In genomic region chr2:216316743-216317142, GRCh38 we compare ENCODE assay signal across 19 cellular contexts. TPM values are rescaled to one million over a fixed set of nuclear protein-coding genes. Genes with fewer than 3 reads are reported as not detected.
A peak's percentile ranks its signal among the peaks of the same experiment; 100 is the strongest.
DNase-seq lines count a peak whose midpoint lies in the region; ATAC-seq and TF ChIP-seq lines count a peak whose summit lies in the region.
"Had no signal": no experiment of that assay in that cellular context is flagged by ENCODE, and none has a peak within 500 bp of the region (broad histone marks: within the 10 kb centered on the region; RNA-seq: fewer than 3 reads in every experiment).

No MANE protein-coding gene starts in this region.

- no peak for ATAC-seq in CD8-positive, alpha-beta T cell
- ATAC-seq: stimulated activated naive CD8-positive, alpha-beta T cell treated with anti-CD3 and anti-CD28 coated beads, Interleukin-15, amount 100 ng/mL, for 72 hours had no signal

- no peaks in the 10 kb centered on the region; the same call in 1 of the 2 replicates for H3K27me3 ChIP-seq in MG63
- H3K27me3 ChIP-seq in CD8-positive, alpha-beta T cell (ENCODE audit: insufficient read depth, low read length): no peaks in the 10 kb centered on the region
- H3K27me3 ChIP-seq: BLaER1 treated with 17β-estradiol and CSF1 and Interleukin-3, amounts not matched to agents 10 nM and 100 nM had no signal

- H3K27me3 Mint-ChIP-seq in CD8-positive, alpha-beta T cell (ENCODE audit: low read depth): peaks cover 4% of the 10 kb centered on the region
- H3K27me3 Mint-ChIP-seq in glutamatergic neuron (ENCODE audit: unreplicated experiment): no peaks in the 10 kb centered on the region
- H3K27me3 Mint-ChIP-seq: stimulated activated naive CD8-positive, alpha-beta T cell treated with anti-CD3 and anti-CD28 coated beads, Interleukin-15, amount 100 ng/mL, for 72 hours had no signal

- no peaks in the 10 kb centered on the region for H3K4me1 ChIP-seq in CD8-positive, alpha-beta T cell (ENCODE audit: insufficient read depth, low read length)

- POLR2A ChIA-PET in CD8-positive, alpha-beta T cell (lab: Charles Lee): no interaction called here

- no peaks in the 10 kb centered on the region for H3K36me3 ChIP-seq in MG63
- H3K36me3 ChIP-seq in CD8-positive, alpha-beta T cell (ENCODE audit: insufficient read depth, low read length): no peaks in the 10 kb centered on the region
- H3K36me3 ChIP-seq: BLaER1 treated with 17β-estradiol and CSF1 and Interleukin-3, amounts not matched to agents 10 nM and 100 nM had no signal

- H3K4me3 Mint-ChIP-seq in CD8-positive, alpha-beta T cell: no peak overlapping the region
- no peak overlapping the region for H3K4me3 Mint-ChIP-seq in glutamatergic neuron (ENCODE audit: unreplicated experiment)
- H3K4me3 Mint-ChIP-seq: activated CD4-positive, alpha-beta memory T cell treated with anti-CD3 and anti-CD28 coated beads, Interleukin-2, amount 10 ng/mL, durations not matched to agents 7 days and 5 days; stimulated activated naive CD8-positive, alpha-beta T cell treated with anti-CD3 and anti-CD28 coated beads, Interleukin-15, amount 100 ng/mL, for 72 hours had no signal

- no peak overlapping the region for H3K27ac ChIP-seq in CD8-positive, alpha-beta T cell (ENCODE audit: low read depth, low read length)
- H3K27ac ChIP-seq: BLaER1 treated with 17β-estradiol and CSF1 and Interleukin-3, amounts not matched to agents 10 nM and 100 nM had no signal

- no peak for TF ChIP-seq CTCF in choroid plexus epithelial cell (conservative IDR thresholded peaks at IDR 0.05; ENCODE audit: low read depth, low read length)
- no peak for TF ChIP-seq CTCF in CD8-positive, alpha-beta T cell (IDR thresholded peaks at IDR 0.05)
- TF ChIP-seq CTCF in glutamatergic neuron (IDR thresholded peaks at IDR 0.05; ENCODE audit: partially characterized antibody, unreplicated experiment): no peak

- DNase-seq in AG20443 (ENCODE audit: low spot score) (peak; percentile 70), MG63 (peak; percentile 28), choroid plexus epithelial cell (ENCODE audit: low read depth) (peak; percentile 50), kidney tubule cell (ENCODE audit: low spot score) (peak; percentile 95), NCI-H524 (lab: John Stamatoyannopoulos, UW) (no peak), glutamatergic neuron (no peak), pons (ENCODE audit: low spot score) (no peak)
- no peak for DNase-seq in CD8-positive, alpha-beta T cell
- DNase-seq: activated CD4-positive, alpha-beta memory T cell treated with anti-CD3 and anti-CD28 coated beads, Interleukin-2, amount 10 ng/mL, durations not matched to agents 7 days and 5 days; activated effector memory CD4-positive, alpha-beta T cell treated with anti-CD3 and anti-CD28 coated beads, Interleukin-2, amount 50 U/mL, for 16 hours; caudate nucleus; erythroblast; H7; MV-4-11; right cardiac atrium; stimulated activated naive CD8-positive, alpha-beta T cell treated with anti-CD3 and anti-CD28 coated beads, Interleukin-15, amount 100 ng/mL, for 72 hours; T-helper 2 cell had no signal

- H3K4me3 ChIP-seq in MG63 (no peak overlapping the region), choroid plexus epithelial cell (ENCODE audit: low read depth, low read length) (no peak overlapping the region)
- no peak overlapping the region for H3K4me3 ChIP-seq in CD8-positive, alpha-beta T cell (ENCODE audit: low read depth, low read length)
- H3K4me3 ChIP-seq: BLaER1 treated with 17β-estradiol and CSF1 and Interleukin-3, amounts not matched to agents 10 nM and 100 nM had no signal

- CTCF ChIA-PET in CD8-positive, alpha-beta T cell (lab: Charles Lee): no interaction called here

- no peaks in the 10 kb centered on the region for H3K9me3 Mint-ChIP-seq in CD8-positive, alpha-beta T cell
- H3K9me3 Mint-ChIP-seq in glutamatergic neuron (ENCODE audit: unreplicated experiment): peaks cover 5% of the 10 kb centered on the region
- H3K9me3 Mint-ChIP-seq: activated CD4-positive, alpha-beta memory T cell treated with anti-CD3 and anti-CD28 coated beads, Interleukin-2, amount 10 ng/mL, durations not matched to agents 7 days and 5 days; stimulated activated naive CD8-positive, alpha-beta T cell treated with anti-CD3 and anti-CD28 coated beads, Interleukin-15, amount 100 ng/mL, for 72 hours had no signal

- H3K36me3 Mint-ChIP-seq in CD8-positive, alpha-beta T cell: no peaks in the 10 kb centered on the region
- no peaks in the 10 kb centered on the region for H3K36me3 Mint-ChIP-seq in glutamatergic neuron (ENCODE audit: unreplicated experiment)

- H3K27ac Mint-ChIP-seq in CD8-positive, alpha-beta T cell: no peak overlapping the region
- no peak overlapping the region for H3K27ac Mint-ChIP-seq in glutamatergic neuron (ENCODE audit: unreplicated experiment)
- H3K27ac Mint-ChIP-seq: activated CD4-positive, alpha-beta memory T cell treated with anti-CD3 and anti-CD28 coated beads, Interleukin-2, amount 10 ng/mL, durations not matched to agents 7 days and 5 days; stimulated activated naive CD8-positive, alpha-beta T cell treated with anti-CD3 and anti-CD28 coated beads, Interleukin-15, amount 100 ng/mL, for 72 hours had no signal

- peaks cover 4% of the 10 kb centered on the region for H3K4me1 Mint-ChIP-seq in CD8-positive, alpha-beta T cell (ENCODE audit: low read depth)
- peaks cover 18% of the 10 kb centered on the region for H3K4me1 Mint-ChIP-seq in glutamatergic neuron (ENCODE audit: low read depth, unreplicated experiment)
- H3K4me1 Mint-ChIP-seq: activated CD4-positive, alpha-beta memory T cell treated with anti-CD3 and anti-CD28 coated beads, Interleukin-2, amount 10 ng/mL, durations not matched to agents 7 days and 5 days had no signal

- H3K9me3 ChIP-seq in MG63: no peaks in the 10 kb centered on the region
- no peaks in the 10 kb centered on the region for H3K9me3 ChIP-seq in CD8-positive, alpha-beta T cell (ENCODE audit: low read length)
- H3K9me3 ChIP-seq: BLaER1 treated with 17β-estradiol and CSF1 and Interleukin-3, amounts not matched to agents 10 nM and 100 nM had no signal

- intact Hi-C loops in CD8-positive, alpha-beta T cell (cut with DNase I, micrococcal nuclease): no loop called here

RNA-seq across cellular contexts. Expression of gene MARCHF4, which starts 55.5 kb away (rescaled TPM):
- total RNA-seq in MG63 (2014; rRNA removed; shearing (Covaris generic); ENCODE audit: low replicate concordance): 0.03 and 0.12 TPM in 2 replicates
- not detected for total RNA-seq in CD8-positive, alpha-beta T cell
- 26.1 TPM for total RNA-seq in glutamatergic neuron (ENCODE audit: unreplicated experiment)
- total RNA-seq: activated CD4-positive, alpha-beta memory T cell treated with anti-CD3 and anti-CD28 coated beads, Interleukin-2, amount 10 ng/mL, durations not matched to agents 7 days and 5 days; OCI-LY7 had no signal

Comparison
In these comparisons a context has a peak if more than half of its experiments do, and no peak if none do; other contexts are left out.
1. DNase-seq: peak in AG20443 (single experiment), MG63 (single experiment), choroid plexus epithelial cell (single experiment) and kidney tubule cell (single experiment); none in NCI-H524 (0 of 2), CD8-positive, alpha-beta T cell (0 of 7), glutamatergic neuron (single experiment) and pons (single experiment).
2. RNA of gene MARCHF4, which starts 55.5 kb away (total RNA-seq): 26.1 TPM in glutamatergic neuron (single experiment); 0.03 to 0.12 TPM in MG63 and not detected in CD8-positive, alpha-beta T cell; every median in the first group is over 10 times any median in the second.